Comparison of ENCODE assay signal across 1 cellular context in genomic region chr3:185823280-185824044, GRCh38.
TF ChIP-seq lines count a peak whose summit lies in the region.

No MANE protein-coding gene starts in this region.

TF ChIP-seq in GM23338, 12 proteins besides CTCF, POLR2A, EP300 and RAD21 (continued from another document):
- no peak for TF ChIP-seq ZNF462 (CRISPR knock-in tag; IDR thresholded peaks at IDR 0.05)
- no peak for TF ChIP-seq NANOG (IDR thresholded peaks at IDR 0.05; ENCODE audit: borderline replicate concordance)
- TF ChIP-seq ZNF331 (CRISPR knock-in tag; IDR thresholded peaks at IDR 0.05; ENCODE audit: low read depth), result no peak
